16 cellular contexts compared by ENCODE assay signal in genomic region chr4:172680701-172681100, GRCh38.
"Had no signal": no experiment of that assay in that cellular context is flagged by ENCODE, and none has a peak within 500 bp of the region (broad histone marks: within the 10 kb centered on the region; RNA-seq: fewer than 3 reads in every experiment).

No MANE protein-coding gene starts in this region.

- H3K4me1 Mint-ChIP-seq: activated naive CD8-positive, alpha-beta T cell treated with anti-CD3 and anti-CD28 coated beads for 36 hours; naive B cell; stimulated activated naive B cell treated with anti-CD40 and anti-IgM and Interleukin-4, amounts not matched to agents 10 μg/mL and 1 μg/mL and 100 μg/mL, for 72 hours had no signal

- H3K36me3 Mint-ChIP-seq: activated CD4-positive, alpha-beta memory T cell treated with anti-CD3 and anti-CD28 coated beads for 36 hours; activated naive CD8-positive, alpha-beta T cell treated with anti-CD3 and anti-CD28 coated beads for 36 hours; naive B cell; stimulated activated naive B cell treated with anti-CD40 and anti-IgM and Interleukin-4, amounts not matched to agents 10 μg/mL and 1 μg/mL and 100 μg/mL, for 72 hours had no signal

- H3K4me3 Mint-ChIP-seq: activated CD4-positive, alpha-beta memory T cell treated with anti-CD3 and anti-CD28 coated beads for 36 hours; activated naive CD8-positive, alpha-beta T cell treated with anti-CD3 and anti-CD28 coated beads for 36 hours; effector memory CD8-positive, alpha-beta T cell; naive B cell; stimulated activated naive B cell treated with anti-CD40 and anti-IgM and Interleukin-4, amounts not matched to agents 10 μg/mL and 1 μg/mL and 100 μg/mL, for 72 hours had no signal

- H3K27me3 Mint-ChIP-seq: activated CD4-positive, alpha-beta memory T cell treated with anti-CD3 and anti-CD28 coated beads for 36 hours; activated naive CD8-positive, alpha-beta T cell treated with anti-CD3 and anti-CD28 coated beads for 36 hours; effector memory CD8-positive, alpha-beta T cell; naive B cell; stimulated activated naive B cell treated with anti-CD40 and anti-IgM and Interleukin-4, amounts not matched to agents 10 μg/mL and 1 μg/mL and 100 μg/mL, for 72 hours had no signal

- H3K27ac Mint-ChIP-seq: activated CD4-positive, alpha-beta memory T cell treated with anti-CD3 and anti-CD28 coated beads for 36 hours; activated naive CD8-positive, alpha-beta T cell treated with anti-CD3 and anti-CD28 coated beads for 36 hours; effector memory CD8-positive, alpha-beta T cell; naive B cell; stimulated activated naive B cell treated with anti-CD40 and anti-IgM and Interleukin-4, amounts not matched to agents 10 μg/mL and 1 μg/mL and 100 μg/mL, for 72 hours had no signal

- H3K9me3 Mint-ChIP-seq: activated CD4-positive, alpha-beta memory T cell treated with anti-CD3 and anti-CD28 coated beads for 36 hours; activated naive CD8-positive, alpha-beta T cell treated with anti-CD3 and anti-CD28 coated beads for 36 hours had no signal

- DNase-seq: activated CD4-positive, alpha-beta memory T cell treated with anti-CD3 and anti-CD28 coated beads for 36 hours; activated naive CD4-positive, alpha-beta T cell; activated naive CD8-positive, alpha-beta T cell treated with anti-CD3 and anti-CD28 coated beads for 36 hours; anterior cingulate cortex; effector memory CD8-positive, alpha-beta T cell; gastrocnemius medialis; heart left ventricle; left ventricle myocardium superior; mucosa of descending colon; naive B cell; sigmoid colon; SJCRH30; spleen; stimulated activated CD4-positive, alpha-beta T cell treated with anti-CD3 and anti-CD28 coated beads, Interleukin-4, amount 100 ng/mL, for 4 hours; stimulated activated naive B cell treated with anti-CD40 and anti-IgM and Interleukin-4, amounts not matched to agents 10 μg/mL and 1 μg/mL and 100 μg/mL, for 72 hours; thyroid gland had no signal
